In the genomic region with DNA sequence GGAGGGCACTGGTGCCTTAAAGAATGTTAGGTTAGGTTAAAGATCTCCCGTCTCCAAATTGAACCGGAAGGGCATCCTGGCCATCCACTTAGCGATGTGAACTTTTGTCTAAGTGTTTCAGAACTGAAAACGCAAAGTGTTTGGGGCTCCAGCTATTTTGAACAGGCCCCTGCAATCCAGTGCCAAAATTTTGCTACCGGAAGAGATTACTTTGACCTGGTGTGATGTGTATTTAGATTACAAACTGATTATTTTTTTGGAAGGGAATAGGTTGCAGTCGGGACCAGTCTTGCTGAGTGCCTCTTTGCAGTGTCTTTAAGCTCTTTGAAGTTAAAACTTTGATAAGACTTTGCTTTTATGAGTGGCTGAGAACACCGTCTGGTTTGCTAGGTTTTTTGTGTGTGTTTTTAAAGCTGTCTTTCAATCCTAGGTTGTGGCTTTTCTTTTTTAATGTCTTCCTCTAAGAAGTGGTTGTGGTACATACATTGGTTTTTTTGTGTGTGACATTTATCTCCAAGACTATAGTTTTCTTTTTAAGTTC, we compare ENCODE assay signal across 21 cellular contexts.
DNase-seq lines count a peak whose midpoint lies in the region; ATAC-seq, FAIRE-seq and TF ChIP-seq lines count a peak whose summit lies in the region.
"Had no signal": no experiment of that assay in that cellular context is flagged by ENCODE, and none has a peak within 500 bp of the region (broad histone marks: within the 10 kb centered on the region; RNA-seq: fewer than 3 reads in every experiment).

No MANE protein-coding gene starts in this region.

- POLR2A ChIA-PET in T-cell (lab: Charles Lee), result interaction anchor here in 1 of 2 donors (0.7 kb wide), 1 partner anchor 16 kb away, joined by 4 read pairs; no protein-coding TSS in a partner anchor

- H3K4me1 ChIP-seq in osteoblast (ENCODE audit: insufficient read depth, low read length) (no peaks in the 10 kb centered on the region), small intestine (ENCODE audit: control insufficient read depth in 2 of 2, insufficient read depth in 1 of 2, low read depth in 1 of 2, low read length in 1 of 2) (no peaks in the 10 kb centered on the region)
- H3K4me1 ChIP-seq: upper lobe of right lung had no signal

- no peaks in the 10 kb centered on the region for H3K9me3 Mint-ChIP-seq in activated naive CD4-positive, alpha-beta T cell treated with anti-CD3 and anti-CD28 coated beads, Interleukin-2, amount 50 U/mL, for 24 hours
- H3K9me3 Mint-ChIP-seq in T-cell (no peaks in the 10 kb centered on the region), mesothelial cell of epicardium (peaks cover 40% of the 10 kb centered on the region)
- no peaks in the 10 kb centered on the region for H3K9me3 Mint-ChIP-seq in effector memory CD8-positive, alpha-beta T cell

- no peak overlapping the region for H3K27ac Mint-ChIP-seq in activated naive CD4-positive, alpha-beta T cell treated with anti-CD3 and anti-CD28 coated beads, Interleukin-2, amount 50 U/mL, for 24 hours
- peak overlapping the region; percentile 77 to 82 for H3K27ac Mint-ChIP-seq in T-cell
- H3K27ac Mint-ChIP-seq in effector memory CD8-positive, alpha-beta T cell, result peak overlapping the region in 1 of 2 donors; percentile 49
- H3K27ac Mint-ChIP-seq in mesothelial cell of epicardium, result no peak overlapping the region
- H3K27ac Mint-ChIP-seq: brain, H9 had no signal

- CTCF ChIA-PET in T-cell (lab: Charles Lee), result interaction anchor here (0.5 to 1.0 kb wide), 3 partner anchors 35 to 1903 kb away, joined by 3 read pairs; no protein-coding TSS in a partner anchor

- no peak for FAIRE-seq in small intestine (lab: Jason Lieb, UNC)

- no peaks in the 10 kb centered on the region for H3K27me3 ChIP-seq in osteoblast (ENCODE audit: insufficient read depth, low read length)
- no peaks in the 10 kb centered on the region for H3K27me3 ChIP-seq in small intestine (ENCODE audit: control insufficient read depth in 2 of 2, insufficient read depth in 2 of 2, low read length in 2 of 2)
- H3K27me3 ChIP-seq: upper lobe of right lung had no signal

- H3K27ac ChIP-seq in osteoblast (ENCODE audit: low read depth, low read length) (no peak overlapping the region), small intestine (ENCODE audit: low read depth in 1 of 2, low read length in 1 of 2) (no peak overlapping the region)
- H3K27ac ChIP-seq: coronary artery, heart left ventricle, neutrophil, PC-9, upper lobe of right lung, WERI-Rb-1 had no signal

- H3K4me3 ChIP-seq in osteoblast (ENCODE audit: insufficient read depth, low read length) (no peak overlapping the region), small intestine (ENCODE audit: low read depth in 1 of 2, low read length in 2 of 2) (no peak overlapping the region)
- H3K4me3 ChIP-seq: coronary artery, heart left ventricle, PC-9, upper lobe of right lung had no signal

- peak in 3 of 4 experiments; percentile 28 to 80 (median 51) for ATAC-seq in T-cell (replicated peaks in 1 of 4)
- ATAC-seq in effector memory CD8-positive, alpha-beta T cell (replicated peaks), result no peak
- ATAC-seq: heart left ventricle, left ventricle myocardium superior, upper lobe of right lung had no signal

- peak overlapping the region; percentile 23 for H3K4me3 Mint-ChIP-seq in activated naive CD4-positive, alpha-beta T cell treated with anti-CD3 and anti-CD28 coated beads, Interleukin-2, amount 50 U/mL, for 24 hours
- H3K4me3 Mint-ChIP-seq in T-cell, result peak overlapping the region; percentile 34 to 66 (median 54)
- H3K4me3 Mint-ChIP-seq in effector memory CD8-positive, alpha-beta T cell, result peak overlapping the region; percentile 20 to 22
- H3K4me3 Mint-ChIP-seq in mesothelial cell of epicardium, result no peak overlapping the region
- H3K4me3 Mint-ChIP-seq: brain, H9 had no signal

- H3K4me1 Mint-ChIP-seq in activated naive CD4-positive, alpha-beta T cell treated with anti-CD3 and anti-CD28 coated beads, Interleukin-2, amount 50 U/mL, for 24 hours, result peaks cover 24% of the 10 kb centered on the region
- peaks cover 24 to 34% (median 28%) of the 10 kb centered on the region in 3 donors for H3K4me1 Mint-ChIP-seq in T-cell
- peaks cover 11 to 20% of the 10 kb centered on the region in 2 donors for H3K4me1 Mint-ChIP-seq in effector memory CD8-positive, alpha-beta T cell (ENCODE audit: low read depth in 2 of 2)
- no peaks in the 10 kb centered on the region for H3K4me1 Mint-ChIP-seq in mesothelial cell of epicardium
- H3K4me1 Mint-ChIP-seq: brain, H9 had no signal

- no peak overlapping the region for H3K4me2 ChIP-seq in osteoblast (ENCODE audit: insufficient read depth, low read length)
- H3K4me2 ChIP-seq: PC-9 had no signal

- TF ChIP-seq CTCF in osteoblast (IDR thresholded peaks at IDR 0.05; ENCODE audit: extremely low read depth, low read depth, low read length) (no peak), mesothelial cell of epicardium (IDR thresholded peaks at IDR 0.05; ENCODE audit: unreplicated experiment) (no peak)

- no peak overlapping the region for H2AFZ ChIP-seq in osteoblast (ENCODE audit: low read length)
- H2AFZ ChIP-seq: PC-9 had no signal

- no peak for DNase-seq in activated naive CD4-positive, alpha-beta T cell treated with anti-CD3 and anti-CD28 coated beads, Interleukin-2, amount 50 U/mL, for 16 hours
- DNase-seq in T-cell (no peak), osteoblast (ENCODE audit: insufficient read length, low spot score, missing footprints) (peak; percentile 41), mesothelial cell of epicardium (ENCODE audit: low spot score in 2 of 2, unreplicated experiment in 2 of 2) (no peak), DMS53 (lab: John Stamatoyannopoulos, UW) (no peak), small intestine (no peak)
- no peak for DNase-seq in effector memory CD8-positive, alpha-beta T cell
- DNase-seq: H9; heart left ventricle; left ventricle myocardium superior; NCI-H1092; NCI-H2029; PC-9; SHP77 treated with DMSO at 0.1 percent for 48 hours; stimulated activated CD4-positive, alpha-beta T cell treated with anti-CD3 and anti-CD28 coated beads, Interleukin-12 subunit alpha, Interleukin-12 subunit beta, amount 100 ng/mL, for 4 hours; WERI-Rb-1 had no signal

- H3K9me3 ChIP-seq in osteoblast (ENCODE audit: low read depth, low read length) (peaks cover 8% of the 10 kb centered on the region), small intestine (ENCODE audit: control insufficient read depth, low read depth) (peaks cover 2% of the 10 kb centered on the region)
- H3K9me3 ChIP-seq: heart left ventricle, neutrophil, upper lobe of right lung had no signal

- no peaks in the 10 kb centered on the region for H3K36me3 ChIP-seq in osteoblast (ENCODE audit: insufficient read depth, low read length)
- H3K36me3 ChIP-seq in small intestine (ENCODE audit: control insufficient read depth in 2 of 2, insufficient read depth in 2 of 2, low read length in 2 of 2), result no peaks in the 10 kb centered on the region
- H3K36me3 ChIP-seq: heart left ventricle, neutrophil, upper lobe of right lung, WERI-Rb-1 had no signal

- no peaks in the 10 kb centered on the region for H3K36me3 Mint-ChIP-seq in activated naive CD4-positive, alpha-beta T cell treated with anti-CD3 and anti-CD28 coated beads, Interleukin-2, amount 50 U/mL, for 24 hours
- no peaks in the 10 kb centered on the region for H3K36me3 Mint-ChIP-seq in T-cell
- no peaks in the 10 kb centered on the region for H3K36me3 Mint-ChIP-seq in effector memory CD8-positive, alpha-beta T cell (ENCODE audit: insufficient read depth)
- H3K36me3 Mint-ChIP-seq in mesothelial cell of epicardium, result peaks cover 13% of the 10 kb centered on the region
- H3K36me3 Mint-ChIP-seq: brain had no signal

- no peaks in the 10 kb centered on the region for H3K79me2 ChIP-seq in osteoblast (ENCODE audit: insufficient read depth, low read length)

- H4K20me1 ChIP-seq in osteoblast (ENCODE audit: insufficient read depth, low read length), result no peaks in the 10 kb centered on the region

- 66 to 74% (median 72%) methylated on average over 7 of the region's 7 CpGs for WGBS in small intestine, 3 donors

- H3K27me3 Mint-ChIP-seq in activated naive CD4-positive, alpha-beta T cell treated with anti-CD3 and anti-CD28 coated beads, Interleukin-2, amount 50 U/mL, for 24 hours, result peaks cover 15% of the 10 kb centered on the region
- H3K27me3 Mint-ChIP-seq in T-cell, result peaks cover 14 to 25% of the 10 kb centered on the region in 2 donors
- H3K27me3 Mint-ChIP-seq in effector memory CD8-positive, alpha-beta T cell, result peaks cover 0 to 18% of the 10 kb centered on the region in 2 donors
- no peaks in the 10 kb centered on the region for H3K27me3 Mint-ChIP-seq in mesothelial cell of epicardium (ENCODE audit: low read depth)
- H3K27me3 Mint-ChIP-seq: brain had no signal

Comparison
In these comparisons a context has a peak if more than half of its experiments do, and no peak if none do; other contexts are left out.
1. H3K27ac Mint-ChIP-seq: peak in T-cell (2 of 2); none in activated naive CD4-positive, alpha-beta T cell treated with anti-CD3 and anti-CD28 coated beads, Interleukin-2, amount 50 U/mL, for 24 hours (single experiment) and mesothelial cell of epicardium (single experiment).